ENCODE assay signal across 1 cellular context in the genomic region with DNA sequence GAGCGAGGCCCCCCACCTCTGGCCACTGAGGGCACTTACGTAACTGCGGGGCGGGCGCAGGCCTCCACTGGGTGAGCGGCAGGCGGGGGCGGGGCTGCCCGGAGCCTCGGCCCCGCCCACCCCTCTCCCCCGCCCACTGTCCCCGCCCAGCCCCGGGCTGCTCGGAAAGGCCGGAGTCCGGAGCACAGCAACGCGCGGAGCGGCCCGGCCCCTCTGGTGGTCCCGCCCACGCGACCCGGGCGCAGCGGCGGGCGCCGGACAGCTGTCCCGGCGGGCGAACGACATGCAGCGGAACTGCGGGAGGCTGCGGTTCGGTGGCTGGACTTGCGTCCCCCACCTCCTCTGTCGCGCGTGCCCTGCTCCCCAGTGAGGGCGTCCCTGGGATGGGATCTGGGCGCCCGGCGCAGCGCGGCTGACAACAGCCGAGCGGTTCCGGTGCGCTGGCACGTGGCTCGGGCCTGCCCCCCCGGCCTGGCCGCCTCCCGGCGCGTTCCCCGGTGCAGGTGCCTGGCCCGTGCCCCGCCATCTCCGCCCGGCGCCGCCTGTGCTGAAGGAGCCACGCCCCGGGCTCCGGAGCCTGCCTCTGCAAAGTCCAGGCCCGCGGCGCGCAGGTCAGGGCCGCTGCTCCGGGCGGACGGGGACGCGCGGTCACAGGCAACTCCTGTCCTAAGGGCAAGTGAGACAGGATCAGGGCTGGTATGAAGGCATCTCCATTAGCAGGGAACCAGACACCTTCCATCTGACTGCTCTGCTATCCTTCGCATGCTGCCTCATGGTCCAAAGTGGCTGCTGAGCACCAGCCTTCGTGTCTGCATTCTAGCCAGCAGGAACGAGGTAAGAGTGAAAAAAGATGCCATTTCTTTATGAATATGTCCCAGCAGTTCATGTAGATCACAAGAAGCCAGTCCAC.
TF ChIP-seq lines count a peak whose summit lies in the region.

No MANE protein-coding gene starts in this region.

TF ChIP-seq in IMR-90, 13 proteins besides CTCF, POLR2A, EP300 and RAD21:
- TF ChIP-seq, protein P1, sequence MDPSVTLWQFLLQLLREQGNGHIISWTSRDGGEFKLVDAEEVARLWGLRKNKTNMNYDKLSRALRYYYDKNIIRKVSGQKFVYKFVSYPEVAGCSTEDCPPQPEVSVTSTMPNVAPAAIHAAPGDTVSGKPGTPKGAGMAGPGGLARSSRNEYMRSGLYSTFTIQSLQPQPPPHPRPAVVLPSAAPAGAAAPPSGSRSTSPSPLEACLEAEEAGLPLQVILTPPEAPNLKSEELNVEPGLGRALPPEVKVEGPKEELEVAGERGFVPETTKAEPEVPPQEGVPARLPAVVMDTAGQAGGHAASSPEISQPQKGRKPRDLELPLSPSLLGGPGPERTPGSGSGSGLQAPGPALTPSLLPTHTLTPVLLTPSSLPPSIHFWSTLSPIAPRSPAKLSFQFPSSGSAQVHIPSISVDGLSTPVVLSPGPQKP (IDR thresholded peaks at IDR 0.05; ENCODE audit: borderline replicate concordance, low read depth, low read length) = no peak
- TF ChIP-seq, protein P2, sequence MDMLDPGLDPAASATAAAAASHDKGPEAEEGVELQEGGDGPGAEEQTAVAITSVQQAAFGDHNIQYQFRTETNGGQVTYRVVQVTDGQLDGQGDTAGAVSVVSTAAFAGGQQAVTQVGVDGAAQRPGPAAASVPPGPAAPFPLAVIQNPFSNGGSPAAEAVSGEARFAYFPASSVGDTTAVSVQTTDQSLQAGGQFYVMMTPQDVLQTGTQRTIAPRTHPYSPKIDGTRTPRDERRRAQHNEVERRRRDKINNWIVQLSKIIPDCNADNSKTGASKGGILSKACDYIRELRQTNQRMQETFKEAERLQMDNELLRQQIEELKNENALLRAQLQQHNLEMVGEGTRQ (IDR thresholded peaks at IDR 0.05; ENCODE audit: low read depth, low read length) = no peak
- TF ChIP-seq MAFK (IDR thresholded peaks at IDR 0.05; ENCODE audit: low read depth, low read length) = no peak
